Comparison of ENCODE assay signal across 1 cellular context in the genomic region with DNA sequence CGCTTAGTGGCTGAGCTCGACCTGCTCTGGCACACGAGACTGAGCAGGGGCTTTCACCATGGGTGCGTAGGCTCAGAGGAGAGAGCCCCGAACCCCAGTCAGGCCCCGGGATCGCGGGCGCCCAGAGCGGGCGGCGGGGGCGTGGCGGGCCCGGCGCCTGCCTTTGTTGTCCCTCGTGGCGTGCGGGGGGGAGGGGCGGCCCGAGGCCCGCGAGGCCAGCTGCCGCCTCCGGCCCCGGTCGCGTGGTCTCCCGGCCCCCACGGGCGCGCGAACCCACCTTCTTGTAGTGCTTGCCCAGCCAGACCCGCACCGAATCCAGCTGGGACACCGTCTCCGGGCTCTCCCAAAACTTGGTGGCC.
TF ChIP-seq lines count a peak whose summit lies in the region.

No MANE protein-coding gene starts in this region.

TF ChIP-seq in GM23338, 12 proteins besides CTCF, POLR2A, EP300 and RAD21 (continued from another document):
- TF ChIP-seq, protein P1, sequence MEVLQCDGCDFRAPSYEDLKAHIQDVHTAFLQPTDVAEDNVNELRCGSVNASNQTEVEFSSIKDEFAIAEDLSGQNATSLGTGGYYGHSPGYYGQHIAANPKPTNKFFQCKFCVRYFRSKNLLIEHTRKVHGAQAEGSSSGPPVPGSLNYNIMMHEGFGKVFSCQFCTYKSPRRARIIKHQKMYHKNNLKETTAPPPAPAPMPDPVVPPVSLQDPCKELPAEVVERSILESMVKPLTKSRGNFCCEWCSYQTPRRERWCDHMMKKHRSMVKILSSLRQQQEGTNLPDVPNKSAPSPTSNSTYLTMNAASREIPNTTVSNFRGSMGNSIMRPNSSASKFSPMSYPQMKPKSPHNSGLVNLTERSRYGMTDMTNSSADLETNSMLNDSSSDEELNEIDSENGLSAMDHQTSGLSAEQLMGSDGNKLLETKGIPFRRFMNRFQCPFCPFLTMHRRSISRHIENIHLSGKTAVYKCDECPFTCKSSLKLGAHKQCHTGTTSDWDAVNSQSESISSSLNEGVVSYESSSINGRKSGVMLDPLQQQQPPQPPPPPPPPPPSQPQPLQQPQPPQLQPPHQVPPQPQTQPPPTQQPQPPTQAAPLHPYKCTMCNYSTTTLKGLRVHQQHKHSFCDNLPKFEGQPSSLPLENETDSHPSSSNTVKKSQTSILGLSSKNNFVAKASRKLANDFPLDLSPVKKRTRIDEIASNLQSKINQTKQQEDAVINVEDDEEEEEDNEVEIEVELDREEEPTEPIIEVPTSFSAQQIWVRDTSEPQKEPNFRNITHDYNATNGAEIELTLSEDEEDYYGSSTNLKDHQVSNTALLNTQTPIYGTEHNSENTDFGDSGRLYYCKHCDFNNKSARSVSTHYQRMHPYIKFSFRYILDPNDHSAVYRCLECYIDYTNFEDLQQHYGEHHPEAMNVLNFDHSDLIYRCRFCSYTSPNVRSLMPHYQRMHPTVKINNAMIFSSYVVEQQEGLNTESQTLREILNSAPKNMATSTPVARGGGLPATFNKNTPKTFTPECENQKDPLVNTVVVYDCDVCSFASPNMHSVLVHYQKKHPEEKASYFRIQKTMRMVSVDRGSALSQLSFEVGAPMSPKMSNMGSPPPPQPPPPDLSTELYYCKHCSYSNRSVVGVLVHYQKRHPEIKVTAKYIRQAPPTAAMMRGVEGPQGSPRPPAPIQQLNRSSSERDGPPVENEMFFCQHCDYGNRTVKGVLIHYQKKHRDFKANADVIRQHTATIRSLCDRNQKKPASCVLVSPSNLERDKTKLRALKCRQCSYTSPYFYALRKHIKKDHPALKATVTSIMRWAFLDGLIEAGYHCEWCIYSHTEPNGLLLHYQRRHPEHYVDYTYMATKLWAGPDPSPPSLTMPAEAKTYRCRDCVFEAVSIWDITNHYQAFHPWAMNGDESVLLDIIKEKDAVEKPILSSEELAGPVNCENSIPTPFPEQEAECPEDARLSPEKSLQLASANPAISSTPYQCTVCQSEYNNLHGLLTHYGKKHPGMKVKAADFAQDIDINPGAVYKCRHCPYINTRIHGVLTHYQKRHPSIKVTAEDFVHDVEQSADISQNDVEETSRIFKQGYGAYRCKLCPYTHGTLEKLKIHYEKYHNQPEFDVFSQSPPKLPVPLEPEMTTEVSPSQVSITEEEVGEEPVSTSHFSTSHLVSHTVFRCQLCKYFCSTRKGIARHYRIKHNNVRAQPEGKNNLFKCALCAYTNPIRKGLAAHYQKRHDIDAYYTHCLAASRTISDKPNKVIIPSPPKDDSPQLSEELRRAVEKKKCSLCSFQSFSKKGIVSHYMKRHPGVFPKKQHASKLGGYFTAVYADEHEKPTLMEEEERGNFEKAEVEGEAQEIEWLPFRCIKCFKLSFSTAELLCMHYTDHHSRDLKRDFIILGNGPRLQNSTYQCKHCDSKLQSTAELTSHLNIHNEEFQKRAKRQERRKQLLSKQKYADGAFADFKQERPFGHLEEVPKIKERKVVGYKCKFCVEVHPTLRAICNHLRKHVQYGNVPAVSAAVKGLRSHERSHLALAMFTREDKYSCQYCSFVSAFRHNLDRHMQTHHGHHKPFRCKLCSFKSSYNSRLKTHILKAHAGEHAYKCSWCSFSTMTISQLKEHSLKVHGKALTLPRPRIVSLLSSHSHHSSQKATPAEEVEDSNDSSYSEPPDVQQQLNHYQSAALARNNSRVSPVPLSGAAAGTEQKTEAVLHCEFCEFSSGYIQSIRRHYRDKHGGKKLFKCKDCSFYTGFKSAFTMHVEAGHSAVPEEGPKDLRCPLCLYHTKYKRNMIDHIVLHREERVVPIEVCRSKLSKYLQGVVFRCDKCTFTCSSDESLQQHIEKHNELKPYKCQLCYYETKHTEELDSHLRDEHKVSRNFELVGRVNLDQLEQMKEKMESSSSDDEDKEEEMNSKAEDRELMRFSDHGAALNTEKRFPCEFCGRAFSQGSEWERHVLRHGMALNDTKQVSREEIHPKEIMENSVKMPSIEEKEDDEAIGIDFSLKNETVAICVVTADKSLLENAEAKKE (CRISPR knock-in tag; IDR thresholded peaks at IDR 0.05) = no peak
- TF ChIP-seq, protein P2, sequence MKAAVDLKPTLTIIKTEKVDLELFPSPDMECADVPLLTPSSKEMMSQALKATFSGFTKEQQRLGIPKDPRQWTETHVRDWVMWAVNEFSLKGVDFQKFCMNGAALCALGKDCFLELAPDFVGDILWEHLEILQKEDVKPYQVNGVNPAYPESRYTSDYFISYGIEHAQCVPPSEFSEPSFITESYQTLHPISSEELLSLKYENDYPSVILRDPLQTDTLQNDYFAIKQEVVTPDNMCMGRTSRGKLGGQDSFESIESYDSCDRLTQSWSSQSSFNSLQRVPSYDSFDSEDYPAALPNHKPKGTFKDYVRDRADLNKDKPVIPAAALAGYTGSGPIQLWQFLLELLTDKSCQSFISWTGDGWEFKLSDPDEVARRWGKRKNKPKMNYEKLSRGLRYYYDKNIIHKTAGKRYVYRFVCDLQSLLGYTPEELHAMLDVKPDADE (IDR thresholded peaks at IDR 0.05) = no peak
- no peak for TF ChIP-seq EZH2 (IDR thresholded peaks at IDR 0.05; ENCODE audit: low read depth, unreplicated experiment)
- TF ChIP-seq STAT1 (IDR thresholded peaks at IDR 0.05; ENCODE audit: unreplicated experiment) = no peak
- TF ChIP-seq, protein P3, sequence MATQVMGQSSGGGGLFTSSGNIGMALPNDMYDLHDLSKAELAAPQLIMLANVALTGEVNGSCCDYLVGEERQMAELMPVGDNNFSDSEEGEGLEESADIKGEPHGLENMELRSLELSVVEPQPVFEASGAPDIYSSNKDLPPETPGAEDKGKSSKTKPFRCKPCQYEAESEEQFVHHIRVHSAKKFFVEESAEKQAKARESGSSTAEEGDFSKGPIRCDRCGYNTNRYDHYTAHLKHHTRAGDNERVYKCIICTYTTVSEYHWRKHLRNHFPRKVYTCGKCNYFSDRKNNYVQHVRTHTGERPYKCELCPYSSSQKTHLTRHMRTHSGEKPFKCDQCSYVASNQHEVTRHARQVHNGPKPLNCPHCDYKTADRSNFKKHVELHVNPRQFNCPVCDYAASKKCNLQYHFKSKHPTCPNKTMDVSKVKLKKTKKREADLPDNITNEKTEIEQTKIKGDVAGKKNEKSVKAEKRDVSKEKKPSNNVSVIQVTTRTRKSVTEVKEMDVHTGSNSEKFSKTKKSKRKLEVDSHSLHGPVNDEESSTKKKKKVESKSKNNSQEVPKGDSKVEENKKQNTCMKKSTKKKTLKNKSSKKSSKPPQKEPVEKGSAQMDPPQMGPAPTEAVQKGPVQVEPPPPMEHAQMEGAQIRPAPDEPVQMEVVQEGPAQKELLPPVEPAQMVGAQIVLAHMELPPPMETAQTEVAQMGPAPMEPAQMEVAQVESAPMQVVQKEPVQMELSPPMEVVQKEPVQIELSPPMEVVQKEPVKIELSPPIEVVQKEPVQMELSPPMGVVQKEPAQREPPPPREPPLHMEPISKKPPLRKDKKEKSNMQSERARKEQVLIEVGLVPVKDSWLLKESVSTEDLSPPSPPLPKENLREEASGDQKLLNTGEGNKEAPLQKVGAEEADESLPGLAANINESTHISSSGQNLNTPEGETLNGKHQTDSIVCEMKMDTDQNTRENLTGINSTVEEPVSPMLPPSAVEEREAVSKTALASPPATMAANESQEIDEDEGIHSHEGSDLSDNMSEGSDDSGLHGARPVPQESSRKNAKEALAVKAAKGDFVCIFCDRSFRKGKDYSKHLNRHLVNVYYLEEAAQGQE (IDR thresholded peaks at IDR 0.05; ENCODE audit: unreplicated experiment) = no peak
- no peak for TF ChIP-seq NANOG (IDR thresholded peaks at IDR 0.05; ENCODE audit: borderline replicate concordance)
- no peak for TF ChIP-seq ZNF114 (CRISPR knock-in tag; IDR thresholded peaks at IDR 0.05)
- TF ChIP-seq JUNB (IDR thresholded peaks at IDR 0.05; ENCODE audit: unreplicated experiment) = no peak
